8 cellular contexts compared by ENCODE assay signal in genomic region chr9:21110708-21111576, GRCh38. TPM values are rescaled to one million over a fixed set of nuclear protein-coding genes. Genes with fewer than 3 reads are reported as not detected.
A peak's percentile ranks its signal among the peaks of the same experiment; 100 is the strongest.
DNase-seq lines count a peak whose midpoint lies in the region; ATAC-seq and TF ChIP-seq lines count a peak whose summit lies in the region.

No MANE protein-coding gene starts in this region.

- peak; percentile 95 for ATAC-seq in GM18870 (IDR thresholded peaks at IDR 0.05; ENCODE audit: unreplicated experiment)
- ATAC-seq in HG03064 (IDR thresholded peaks at IDR 0.05; ENCODE audit: low read depth, unreplicated experiment) = peak; percentile 90
- ATAC-seq in WTC11 = peak; percentile 96

- no peaks in the 10 kb centered on the region for H3K4me1 Mint-ChIP-seq in WTC11
- no peaks in the 10 kb centered on the region for H3K4me1 Mint-ChIP-seq in T-helper 2 cell treated with Interferon-gamma antibody and Interleukin-4, amounts not matched to agents 5 μg/mL and 100 μg/mL, for 36 hours (ENCODE audit: low read depth)

- no peak overlapping the region for H3K27ac Mint-ChIP-seq in WTC11
- no peak overlapping the region for H3K27ac Mint-ChIP-seq in T-helper 2 cell treated with Interferon-gamma antibody and Interleukin-4, amounts not matched to agents 5 μg/mL and 100 μg/mL, for 36 hours

- peak; percentile 66 for TF ChIP-seq CTCF in WTC11 (IDR thresholded peaks at IDR 0.05)

- H3K27me3 Mint-ChIP-seq in WTC11 (ENCODE audit: low read depth) = no peaks in the 10 kb centered on the region
- H3K27me3 Mint-ChIP-seq in T-helper 2 cell treated with Interferon-gamma antibody and Interleukin-4, amounts not matched to agents 5 μg/mL and 100 μg/mL, for 36 hours (ENCODE audit: low read depth) = peaks cover 17% of the 10 kb centered on the region

- DNase-seq in COLO829 (ENCODE audit: low spot score) (peak; percentile 29), NCI-H2029 treated with DMSO at 0.1 percent for 48 hours (lab: John Stamatoyannopoulos, UW) (peak; percentile 12), WTC11 (ENCODE audit: low spot score) (no peak), glomerular visceral epithelial cell (ENCODE audit: extremely low spot score) (peak; percentile 71), pons (ENCODE audit: low spot score) (peak; percentile 89)
- DNase-seq in T-helper 2 cell treated with Interferon-gamma antibody and Interleukin-4, amounts not matched to agents 5 μg/mL and 100 μg/mL, for 36 hours (ENCODE audit: low spot score) = no peak

- no peak overlapping the region for H3K4me3 Mint-ChIP-seq in WTC11
- H3K4me3 Mint-ChIP-seq in T-helper 2 cell treated with Interferon-gamma antibody and Interleukin-4, amounts not matched to agents 5 μg/mL and 100 μg/mL, for 36 hours = no peak overlapping the region

- POLR2A ChIA-PET in WTC11 (lab: Charles Lee) = interaction anchor here (0.6 kb wide), 1 partner anchor 29 kb away, joined by 3 read pairs; no protein-coding TSS in a partner anchor

- H3K36me3 Mint-ChIP-seq in WTC11 = no peaks in the 10 kb centered on the region
- H3K36me3 Mint-ChIP-seq in T-helper 2 cell treated with Interferon-gamma antibody and Interleukin-4, amounts not matched to agents 5 μg/mL and 100 μg/mL, for 36 hours (ENCODE audit: low read depth) = no peaks in the 10 kb centered on the region

- H3K9me3 Mint-ChIP-seq in WTC11 = no peaks in the 10 kb centered on the region
- no peaks in the 10 kb centered on the region for H3K9me3 Mint-ChIP-seq in T-helper 2 cell treated with Interferon-gamma antibody and Interleukin-4, amounts not matched to agents 5 μg/mL and 100 μg/mL, for 36 hours

- CTCF ChIA-PET in WTC11 (lab: Charles Lee) = interaction anchor here (0.5 to 2.4 kb wide), 48 partner anchors 8 to 921 kb away, joined by 3 to 18 read pairs (median 4); partner anchors contain the start of genes FOCAD, IFNB1 and MLLT3

TF ChIP-seq in WTC11, 78 proteins besides CTCF, POLR2A, EP300 and RAD21:
- no peak for TF ChIP-seq CDX4 (CRISPR knock-in tag; IDR thresholded peaks at IDR 0.05; ENCODE audit: borderline replicate concordance)
- TF ChIP-seq MLX (CRISPR knock-in tag; IDR thresholded peaks at IDR 0.05) = no peak
- no peak for TF ChIP-seq CREB1 (CRISPR knock-in tag; IDR thresholded peaks at IDR 0.05)
- TF ChIP-seq STAT6 (CRISPR knock-in tag; conservative IDR thresholded peaks at IDR 0.05; ENCODE audit: low read depth) = no peak
- no peak for TF ChIP-seq ZBTB43 (CRISPR knock-in tag; IDR thresholded peaks at IDR 0.05)
- no peak for TF ChIP-seq NFYB (CRISPR knock-in tag; conservative IDR thresholded peaks at IDR 0.05; ENCODE audit: low read depth)
- no peak for TF ChIP-seq JUN (CRISPR knock-in tag; IDR thresholded peaks at IDR 0.05)
- TF ChIP-seq, protein P1, sequence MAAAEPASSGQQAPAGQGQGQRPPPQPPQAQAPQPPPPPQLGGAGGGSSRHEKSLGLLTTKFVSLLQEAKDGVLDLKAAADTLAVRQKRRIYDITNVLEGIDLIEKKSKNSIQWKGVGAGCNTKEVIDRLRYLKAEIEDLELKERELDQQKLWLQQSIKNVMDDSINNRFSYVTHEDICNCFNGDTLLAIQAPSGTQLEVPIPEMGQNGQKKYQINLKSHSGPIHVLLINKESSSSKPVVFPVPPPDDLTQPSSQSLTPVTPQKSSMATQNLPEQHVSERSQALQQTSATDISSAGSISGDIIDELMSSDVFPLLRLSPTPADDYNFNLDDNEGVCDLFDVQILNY (CRISPR knock-in tag; IDR thresholded peaks at IDR 0.05) = no peak
- no peak for TF ChIP-seq ZNF232 (CRISPR knock-in tag; IDR thresholded peaks at IDR 0.05)
- TF ChIP-seq SMAD4 (CRISPR knock-in tag; IDR thresholded peaks at IDR 0.05) = no peak
- TF ChIP-seq ATF1 (CRISPR knock-in tag; IDR thresholded peaks at IDR 0.05) = no peak
- TF ChIP-seq RORB (CRISPR knock-in tag; IDR thresholded peaks at IDR 0.05) = no peak
- no peak for TF ChIP-seq ZNF121 (CRISPR knock-in tag; IDR thresholded peaks at IDR 0.05)
- no peak for TF ChIP-seq AR (CRISPR knock-in tag; IDR thresholded peaks at IDR 0.05)
- no peak for TF ChIP-seq NFE2L1 (CRISPR knock-in tag; IDR thresholded peaks at IDR 0.05)
- TF ChIP-seq, protein P2, sequence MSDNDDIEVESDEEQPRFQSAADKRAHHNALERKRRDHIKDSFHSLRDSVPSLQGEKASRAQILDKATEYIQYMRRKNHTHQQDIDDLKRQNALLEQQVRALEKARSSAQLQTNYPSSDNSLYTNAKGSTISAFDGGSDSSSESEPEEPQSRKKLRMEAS (CRISPR knock-in tag; IDR thresholded peaks at IDR 0.05) = no peak
- TF ChIP-seq GABPB1 (CRISPR knock-in tag; IDR thresholded peaks at IDR 0.05) = no peak

RNA-seq across cellular contexts. Expression of gene IFNW1, which starts 30.7 kb away (rescaled TPM):
- total RNA-seq in WTC11 (2021) = not detected in 3 replicates

RNA-seq across cellular contexts. Expression of gene IFNB1, which starts 33.2 kb away (rescaled TPM):
- not detected in 3 replicates for total RNA-seq in WTC11 (2021)

RNA-seq across cellular contexts. Expression of gene IFNA21, which starts 55.5 kb away (rescaled TPM):
- not detected in 3 replicates for total RNA-seq in WTC11 (2021)

Comparison
In these comparisons a context has a peak if more than half of its experiments do, and no peak if none do; other contexts are left out.
1. DNase-seq: peak in COLO829 (single experiment), NCI-H2029 treated with DMSO at 0.1 percent for 48 hours (single experiment), glomerular visceral epithelial cell (single experiment) and pons (single experiment); none in WTC11 (single experiment) and T-helper 2 cell treated with Interferon-gamma antibody and Interleukin-4, amounts not matched to agents 5 μg/mL and 100 μg/mL, for 36 hours (single experiment).
2. Peak in every context shown above with its lines, with median percentiles within 50 percentile points of each other: ATAC-seq.